Comparison of ENCODE assay signal across 9 cellular contexts in genomic region chr11:614583-615452, GRCh38. TPM values are rescaled to one million over a fixed set of nuclear protein-coding genes. Genes with fewer than 3 reads are reported as not detected.
DNase-seq lines count a peak whose midpoint lies in the region; ATAC-seq and TF ChIP-seq lines count a peak whose summit lies in the region.
"Had no signal": no experiment of that assay in that cellular context is flagged by ENCODE, and none has a peak within 500 bp of the region (broad histone marks: within the 10 kb centered on the region; RNA-seq: fewer than 3 reads in every experiment).

No MANE protein-coding gene starts in this region.

- no peaks in the 10 kb centered on the region for H3K9me3 Mint-ChIP-seq in chondrocyte (ENCODE audit: low read depth)
- no peaks in the 10 kb centered on the region for H3K9me3 Mint-ChIP-seq in mesothelial cell of epicardium

- H3K4me1 Mint-ChIP-seq in chondrocyte (ENCODE audit: low read depth) (peaks cover 14% of the 10 kb centered on the region), mesothelial cell of epicardium (peaks cover 12% of the 10 kb centered on the region)

- H3K4me3 ChIP-seq in NB4 (ENCODE audit: low read depth, low read length), result peak overlapping the region; percentile 60

- H3K27ac Mint-ChIP-seq in chondrocyte (ENCODE audit: unreplicated experiment), result peak overlapping the region; percentile 92
- H3K27ac Mint-ChIP-seq in mesothelial cell of epicardium, result peak overlapping the region; percentile 95

- TF ChIP-seq POLR2A in GM15510 (IDR thresholded peaks at IDR 0.05; ENCODE audit: borderline replicate concordance, extremely low read depth, insufficient read length) (peak; percentile 27), NB4 (IDR thresholded peaks at IDR 0.05; ENCODE audit: extremely low read depth, insufficient read length) (no peak)

- peak overlapping the region; percentile 80 for H3K4me3 Mint-ChIP-seq in chondrocyte (ENCODE audit: unreplicated experiment)
- H3K4me3 Mint-ChIP-seq in mesothelial cell of epicardium, result peak overlapping the region; percentile 77

- no peak for ATAC-seq in GM21381 (IDR thresholded peaks at IDR 0.05; ENCODE audit: unreplicated experiment)
- ATAC-seq in HG02623 (IDR thresholded peaks at IDR 0.05; ENCODE audit: unreplicated experiment), result no peak

- H3K36me3 Mint-ChIP-seq in chondrocyte (ENCODE audit: low read depth) (peaks cover 7% of the 10 kb centered on the region), mesothelial cell of epicardium (peaks cover 8% of the 10 kb centered on the region)

- H3K27me3 Mint-ChIP-seq in chondrocyte (ENCODE audit: low read depth), result no peaks in the 10 kb centered on the region
- H3K27me3 Mint-ChIP-seq in mesothelial cell of epicardium (ENCODE audit: low read depth), result no peaks in the 10 kb centered on the region

- no peak for DNase-seq in NB4 (ENCODE audit: low read depth)
- DNase-seq in chondrocyte (ENCODE audit: low spot score), result no peak
- DNase-seq in mesothelial cell of epicardium (ENCODE audit: low spot score in 2 of 2, unreplicated experiment in 2 of 2), result no peak
- DNase-seq in activated gamma-delta T cell treated with Interleukin-2 at 50 U/mL for 16 hours, result no peak
- DNase-seq in pons (ENCODE audit: low spot score), result no peak

- TF ChIP-seq CTCF in NB4 (IDR thresholded peaks at IDR 0.05; ENCODE audit: low read depth, low read length), result no peak
- TF ChIP-seq CTCF in chondrocyte (IDR thresholded peaks at IDR 0.05), result no peak
- TF ChIP-seq CTCF in mesothelial cell of epicardium (IDR thresholded peaks at IDR 0.05; ENCODE audit: unreplicated experiment), result no peak

RNA-seq across cellular contexts. Expression of gene IRF7, which starts 0.9 kb away (rescaled TPM):
- total RNA-seq in chondrocyte (6.5 to 11.4 TPM (median 7.7 TPM) in 3 replicates), mesothelial cell of epicardium (20.8 to 24.5 TPM (median 21.9 TPM) in 3 replicates)

RNA-seq across cellular contexts. Expression of gene CDHR5, which starts 9.9 kb away (rescaled TPM):
- total RNA-seq in chondrocyte (not detected in 3 replicates), mesothelial cell of epicardium (0.27 to 0.58 TPM (median 0.34 TPM) in 3 replicates)
- total RNA-seq: SK-MEL-5 had no signal

RNA-seq across cellular contexts. Expression of gene SCT, which starts 12.2 kb away (rescaled TPM):
- total RNA-seq in chondrocyte (0.72 TPM in 1 of 3 replicates, not detected in the others), mesothelial cell of epicardium (1.2 to 1.7 TPM (median 1.3 TPM) in 3 replicates)
- total RNA-seq: SK-MEL-5 had no signal

RNA-seq across cellular contexts. Expression of gene DRD4, which starts 22.3 kb away (rescaled TPM):
- total RNA-seq in chondrocyte, result 0.55 to 1.7 TPM (median 1.00 TPM) in 3 replicates
- 2.1 to 3.1 TPM (median 2.5 TPM) in 3 replicates for total RNA-seq in mesothelial cell of epicardium
- total RNA-seq: SK-MEL-5 had no signal

RNA-seq across cellular contexts. Expression of gene PHRF1, which starts 38.5 kb away (rescaled TPM):
- total RNA-seq in chondrocyte, result 24.6 to 34.1 TPM (median 25.9 TPM) in 3 replicates
- 48.2 to 51.1 TPM (median 49.7 TPM) in 3 replicates for total RNA-seq in mesothelial cell of epicardium
